12 cellular contexts compared by ENCODE assay signal in the genomic region with DNA sequence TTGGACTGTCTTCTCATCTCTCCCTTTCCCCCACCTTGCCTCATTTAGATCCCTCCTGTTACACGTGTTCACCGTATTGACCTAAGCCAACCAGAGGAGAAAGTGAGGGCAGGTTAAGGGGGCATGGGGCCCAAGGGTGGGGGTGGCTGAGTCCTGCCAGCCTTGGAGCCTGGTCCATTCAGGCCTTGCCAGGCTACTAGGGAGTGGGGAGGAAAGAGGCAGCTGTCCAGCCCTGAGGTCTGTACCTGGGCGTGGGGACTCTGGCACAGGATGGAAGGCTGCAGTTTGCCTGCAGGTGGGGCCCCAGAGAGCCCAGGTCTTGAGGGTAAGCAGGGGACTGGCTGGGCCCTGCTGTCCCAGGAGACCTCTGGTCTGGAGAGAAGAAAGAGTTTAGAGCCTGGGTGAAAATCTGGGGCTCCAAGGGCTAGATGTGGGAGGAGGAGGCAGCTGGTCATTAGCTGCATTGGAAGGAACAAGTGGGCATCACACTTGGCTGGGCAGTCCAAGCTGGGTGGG.
DNase-seq lines count a peak whose midpoint lies in the region; ATAC-seq and TF ChIP-seq lines count a peak whose summit lies in the region.
"Had no signal": no experiment of that assay in that cellular context is flagged by ENCODE, and none has a peak within 500 bp of the region (broad histone marks: within the 10 kb centered on the region; RNA-seq: fewer than 3 reads in every experiment).

No MANE protein-coding gene starts in this region.

- H3K9me2 ChIP-seq in Karpas-422 (replicated peaks; ENCODE audit: insufficient read depth, low read length): no peaks in the 10 kb centered on the region

- peaks cover 68% of the 10 kb centered on the region for H3K4me1 Mint-ChIP-seq in T-helper 2 cell treated with Interferon-gamma antibody and Interleukin-4, amounts not matched to agents 5 μg/mL and 100 μg/mL, for 36 hours (ENCODE audit: low read depth)

- 60 to 80% methylated on average over 1 of the region's 3 CpGs for WGBS in gastroesophageal sphincter (ENCODE audit: low coverage in 1 of 2), 2 donors

- H4K20me1 ChIP-seq in Karpas-422 (ENCODE audit: insufficient read depth, low read depth, low read length): no peaks in the 10 kb centered on the region

- H3K4me3 ChIP-seq in Karpas-422 (ENCODE audit: low read length) (peak overlapping the region; percentile 51; the same call in 1 of the 2 replicates), gastroesophageal sphincter (no peak overlapping the region), subcutaneous abdominal adipose tissue (ENCODE audit: low read depth in 1 of 5, low read length in 5 of 5) (no peak overlapping the region)
- H3K4me3 ChIP-seq: cardiac muscle cell, SK-N-MC had no signal

- H3K9me3 ChIP-seq in Karpas-422 (ENCODE audit: low read length) (no peaks in the 10 kb centered on the region), gastroesophageal sphincter (no peaks in the 10 kb centered on the region), subcutaneous abdominal adipose tissue (ENCODE audit: control insufficient read depth in 5 of 5, low read length in 5 of 5) (no peaks in the 10 kb centered on the region)

- H3K9me3 Mint-ChIP-seq in T-helper 2 cell treated with Interferon-gamma antibody and Interleukin-4, amounts not matched to agents 5 μg/mL and 100 μg/mL, for 36 hours: peaks cover 5% of the 10 kb centered on the region

- H3K27me3 ChIP-seq in Karpas-422 (ENCODE audit: low read length) (no peaks in the 10 kb centered on the region), gastroesophageal sphincter (no peaks in the 10 kb centered on the region), subcutaneous abdominal adipose tissue (ENCODE audit: control insufficient read depth in 5 of 5, insufficient read depth in 4 of 5, low read length in 5 of 5) (no peaks in the 10 kb centered on the region)
- H3K27me3 ChIP-seq: cardiac muscle cell had no signal

- peaks cover 39% of the 10 kb centered on the region for H3K36me3 ChIP-seq in Karpas-422 (ENCODE audit: insufficient read depth, low read length)
- H3K36me3 ChIP-seq in gastroesophageal sphincter: peaks cover 0 to 13% of the 10 kb centered on the region in 2 donors
- H3K36me3 ChIP-seq in subcutaneous abdominal adipose tissue (ENCODE audit: control insufficient read depth in 5 of 5, insufficient read depth in 5 of 5, low read length in 5 of 5): peaks cover 15 to 57% (median 45%) of the 10 kb centered on the region in 5 donors
- H3K36me3 ChIP-seq: cardiac muscle cell had no signal

- H3K36me3 Mint-ChIP-seq in T-helper 2 cell treated with Interferon-gamma antibody and Interleukin-4, amounts not matched to agents 5 μg/mL and 100 μg/mL, for 36 hours (ENCODE audit: low read depth): peaks cover 60% of the 10 kb centered on the region

- peak overlapping the region; percentile 56 for H3K9ac ChIP-seq in Karpas-422 (ENCODE audit: low read length)
- no peak overlapping the region for H3K9ac ChIP-seq in subcutaneous abdominal adipose tissue (ENCODE audit: low read length in 5 of 5)
- H3K9ac ChIP-seq: KMS-11 had no signal

- peak overlapping the region; percentile 78 for H3K27ac Mint-ChIP-seq in T-helper 2 cell treated with Interferon-gamma antibody and Interleukin-4, amounts not matched to agents 5 μg/mL and 100 μg/mL, for 36 hours

- TF ChIP-seq POLR2A in gastroesophageal sphincter (IDR thresholded peaks at IDR 0.05) (no peak), GM18505 (IDR thresholded peaks at IDR 0.05; ENCODE audit: borderline replicate concordance, extremely low read depth, insufficient read depth, insufficient read length) (no peak)

- peaks cover 75% of the 10 kb centered on the region for H3K79me2 ChIP-seq in Karpas-422 (ENCODE audit: low read length)

- H3K27ac ChIP-seq in Karpas-422 (ENCODE audit: low read length): peak overlapping the region; percentile 98
- peak overlapping the region in 3 of 4 donors; percentile 78 to 88 (median 85) for H3K27ac ChIP-seq in gastroesophageal sphincter
- peak overlapping the region; percentile 7 for H3K27ac ChIP-seq in subcutaneous abdominal adipose tissue (ENCODE audit: low read depth, low read length)
- H3K27ac ChIP-seq: cardiac muscle cell, KMS-11, SK-N-MC had no signal

- no peak for DNase-seq in T-helper 2 cell treated with Interferon-gamma antibody and Interleukin-4, amounts not matched to agents 5 μg/mL and 100 μg/mL, for 36 hours (ENCODE audit: low spot score)
- DNase-seq in T-helper 2 cell: no peak
- peak; percentile 78 for DNase-seq in Karpas-422
- DNase-seq in anterior cingulate cortex (lab: John Stamatoyannopoulos, UW): no peak
- DNase-seq in stimulated activated CD4-positive, alpha-beta T cell treated with anti-CD3 and anti-CD28 coated beads, Interleukin-2, amount 100 ng/mL, for 24 hours: no peak
- DNase-seq: 8988T had no signal

- H3K27me3 Mint-ChIP-seq in T-helper 2 cell treated with Interferon-gamma antibody and Interleukin-4, amounts not matched to agents 5 μg/mL and 100 μg/mL, for 36 hours (ENCODE audit: low read depth): no peaks in the 10 kb centered on the region

- no peak overlapping the region for H2AFZ ChIP-seq in Karpas-422 (ENCODE audit: low read length)

- peak overlapping the region; percentile 80 for H3K4me2 ChIP-seq in Karpas-422 (ENCODE audit: low read depth, low read length, poor library complexity, severe bottlenecking)
- H3K4me2 ChIP-seq: KMS-11 had no signal

- no peak for ATAC-seq in gastroesophageal sphincter
- ATAC-seq in GM18505 (IDR thresholded peaks at IDR 0.05; ENCODE audit: unreplicated experiment): no peak

- no peak for TF ChIP-seq CTCF in gastroesophageal sphincter (IDR thresholded peaks at IDR 0.05)

- H3K4me1 ChIP-seq in Karpas-422 (ENCODE audit: low read length) (peaks cover 100% of the 10 kb centered on the region), gastroesophageal sphincter (peaks cover 0 to 92% (median 53%) of the 10 kb centered on the region in 3 donors), subcutaneous abdominal adipose tissue (ENCODE audit: control insufficient read depth in 5 of 5, insufficient read depth in 5 of 5, low read length in 5 of 5) (peaks cover 7 to 68% (median 28%) of the 10 kb centered on the region in 5 donors)

- no peak overlapping the region for H3K4me3 Mint-ChIP-seq in T-helper 2 cell treated with Interferon-gamma antibody and Interleukin-4, amounts not matched to agents 5 μg/mL and 100 μg/mL, for 36 hours

- TF ChIP-seq EP300 in gastroesophageal sphincter (IDR thresholded peaks at IDR 0.05): no peak

Comparison
In these comparisons a context has a peak if more than half of its experiments do, and no peak if none do; other contexts are left out.
1. H3K27ac ChIP-seq: peak in every context shown above with its lines; median percentile 98 in Karpas-422; 85 in gastroesophageal sphincter; 7 in subcutaneous abdominal adipose tissue.